Comparison of ENCODE assay signal across 8 cellular contexts in the genomic region with DNA sequence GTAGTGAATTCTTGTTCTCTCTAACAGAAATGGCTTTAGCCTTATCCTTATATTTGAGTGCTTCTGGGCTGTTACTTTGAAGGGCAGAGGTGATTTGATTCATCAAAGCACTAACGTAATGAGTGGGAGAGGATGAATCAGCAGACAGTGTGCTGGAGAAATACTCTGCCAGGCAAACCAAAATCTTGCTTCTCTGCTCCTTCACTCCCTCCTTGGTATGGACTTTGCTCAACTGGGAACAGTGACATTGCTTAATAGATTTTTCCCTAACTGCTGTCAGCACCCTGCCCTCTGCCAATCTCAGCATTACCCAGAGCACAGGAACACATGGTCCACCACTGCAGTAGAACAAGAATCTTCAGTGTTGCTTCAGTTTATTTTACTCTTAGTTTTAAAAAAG. TPM values are rescaled to one million over a fixed set of nuclear protein-coding genes. Genes with fewer than 3 reads are reported as not detected.
A peak's percentile ranks its signal among the peaks of the same experiment; 100 is the strongest.
DNase-seq lines count a peak whose midpoint lies in the region; ATAC-seq and TF ChIP-seq lines count a peak whose summit lies in the region.

No MANE protein-coding gene starts in this region.

- peaks cover 19% of the 10 kb centered on the region for H3K4me1 ChIP-seq in mammary epithelial cell (ENCODE audit: insufficient read depth, low read length)
- peaks cover 20% of the 10 kb centered on the region for H3K4me1 ChIP-seq in lower lobe of right lung
- H3K4me1 ChIP-seq in OCI-LY7 (ENCODE audit: insufficient read depth, low read length, poor library complexity, severe bottlenecking): no peaks in the 10 kb centered on the region

- H3K9me2 ChIP-seq in OCI-LY7 (ENCODE audit: insufficient read depth, low read length): no peaks in the 10 kb centered on the region

- BruUV-seq in mammary epithelial cell (replicated peaks; lab: Mats Ljungman, UMichigan): no TSS peak
- BruUV-seq in OCI-LY7 (replicated peaks; lab: Mats Ljungman, UMichigan): no TSS peak

- H3K36me3 ChIP-seq in mammary epithelial cell (ENCODE audit: insufficient read depth, low read length) (peaks cover 4% of the 10 kb centered on the region), lower lobe of right lung (no peaks in the 10 kb centered on the region), OCI-LY7 (ENCODE audit: insufficient read depth, low read length) (no peaks in the 10 kb centered on the region)

- no peaks in the 10 kb centered on the region for H4K20me1 ChIP-seq in mammary epithelial cell (ENCODE audit: insufficient read depth, low read length)
- H4K20me1 ChIP-seq in OCI-LY7 (ENCODE audit: insufficient read depth, low read length): no peaks in the 10 kb centered on the region

- H3K27ac ChIP-seq in mammary epithelial cell (ENCODE audit: insufficient read depth, low read depth, low read length) (peak overlapping the region; percentile 46), lower lobe of right lung (no peak overlapping the region), OCI-LY7 (ENCODE audit: low read depth, low read length, poor library complexity, severe bottlenecking) (no peak overlapping the region)

- no peak overlapping the region for H3K4me3 ChIP-seq in mammary epithelial cell (replicated peaks in 1 of 3; ENCODE audit: insufficient read depth in 1 of 3, low read depth in 2 of 3, low read length in 3 of 3)
- H3K4me3 ChIP-seq in lower lobe of right lung: no peak overlapping the region
- no peak overlapping the region for H3K4me3 ChIP-seq in OCI-LY7 (ENCODE audit: low read depth, low read length, poor library complexity, severe bottlenecking)

- POLR2A ChIA-PET in OCI-LY7 (lab: Charles Lee): no interaction called here

- H3K79me2 ChIP-seq in mammary epithelial cell (ENCODE audit: insufficient read depth, low read length) (peaks cover 96% of the 10 kb centered on the region), OCI-LY7 (ENCODE audit: insufficient read depth, low read depth, low read length) (no peaks in the 10 kb centered on the region)

- ATAC-seq in HG02884 (IDR thresholded peaks at IDR 0.05; ENCODE audit: unreplicated experiment): peak; percentile 44
- peak; percentile 66 to 70 for ATAC-seq in lower lobe of right lung
- ATAC-seq in GM21825 (IDR thresholded peaks at IDR 0.05; ENCODE audit: unreplicated experiment): no peak
- ATAC-seq in GM21515 (IDR thresholded peaks at IDR 0.05; ENCODE audit: unreplicated experiment): no peak

- intact Hi-C loops in mammary epithelial cell (cut with micrococcal nuclease): loop anchor here (5.0 kb wide), 1 partner anchor 40 kb away; no protein-coding TSS in a partner anchor
- intact Hi-C loops in lower lobe of right lung (cut with DNase I): no loop called here
- intact Hi-C loops in OCI-LY7 (cut with micrococcal nuclease; ENCODE audit: unreplicated experiment): no loop called here

- no peaks in the 10 kb centered on the region for H3K9me3 ChIP-seq in mammary epithelial cell (replicated peaks; ENCODE audit: insufficient read depth, low read length)
- H3K9me3 ChIP-seq in lower lobe of right lung: no peaks in the 10 kb centered on the region
- no peaks in the 10 kb centered on the region for H3K9me3 ChIP-seq in OCI-LY7 (ENCODE audit: low read length)

- peak overlapping the region; percentile 49 for H3K4me2 ChIP-seq in mammary epithelial cell (ENCODE audit: insufficient read depth, low read depth, low read length)
- H3K4me2 ChIP-seq in OCI-LY7 (ENCODE audit: low read length): no peak overlapping the region

- no peak overlapping the region for H3K9ac ChIP-seq in mammary epithelial cell (ENCODE audit: insufficient read depth, low read length)

- dilution Hi-C loops in mammary epithelial cell (cut with HindIII; ENCODE audit: low sequenced_read_pairs): no loop called here

- CTCF ChIA-PET in mammary epithelial cell (lab: Charles Lee; ENCODE audit: low non-redundant PET) (no interaction called here), OCI-LY7 (lab: Charles Lee; ENCODE audit: unreplicated experiment) (no interaction called here)

- no peak for TF ChIP-seq CTCF in mammary epithelial cell (conservative IDR thresholded peaks at IDR 0.05 in 1 of 2, IDR thresholded peaks at IDR 0.05 in 1 of 2; ENCODE audit: extremely low read depth in 1 of 2, insufficient read depth in 1 of 2, low read depth in 1 of 2, low read length in 2 of 2)
- TF ChIP-seq CTCF in lower lobe of right lung (IDR thresholded peaks at IDR 0.05): no peak
- TF ChIP-seq CTCF in OCI-LY7 (conservative IDR thresholded peaks at IDR 0.05; ENCODE audit: low read length): no peak

- DNase-seq in ACHN: peak; percentile 27
- DNase-seq in mammary epithelial cell: peak; percentile 87
- no peak for DNase-seq in lower lobe of right lung
- no peak for DNase-seq in COR-L47 (lab: John Stamatoyannopoulos, UW)
- no peak for DNase-seq in OCI-LY7 (ENCODE audit: low spot score)

- WGBS in mammary epithelial cell (ENCODE audit: low coverage, missing lambda C conversion rate): 0% methylated on average over 1 of the region's 1 CpG

- in situ Hi-C loops in ACHN (cut with HindIII; ENCODE audit: low pct_ligation_motif_present, low pct_unique_long_range_greater_than_20kb, low sequenced_read_pairs) (no loop called here), mammary epithelial cell (cut with MboI; ENCODE audit: low sequenced_read_pairs in 2 of 2) (no loop called here)

- H3K27me3 ChIP-seq in mammary epithelial cell (ENCODE audit: insufficient read depth, low read length) (no peaks in the 10 kb centered on the region), lower lobe of right lung (ENCODE audit: low read depth) (no peaks in the 10 kb centered on the region)

- no peak overlapping the region for H2AFZ ChIP-seq in mammary epithelial cell (ENCODE audit: low read depth, low read length)
- no peak overlapping the region for H2AFZ ChIP-seq in OCI-LY7 (ENCODE audit: low read length)

RNA-seq across cellular contexts. Expression of a gene that starts 56.0 kb away (rescaled TPM):
- total RNA-seq in mammary epithelial cell (100 to 1,000 TPM; 199 to 225 TPM), lower lobe of right lung (75.8 TPM), OCI-LY7 (2022) (12.6 and 15.2 TPM in 2 replicates)
- 160 TPM for polyA plus RNA-seq in mammary epithelial cell
- 237 TPM for polyA minus RNA-seq in mammary epithelial cell
- 6.3 and 10.3 TPM in 2 replicates for total RNA-seq in OCI-LY7 (2014; rRNA removed; shearing (Covaris generic))

Comparison
In these comparisons a context has a peak if more than half of its experiments do, and no peak if none do; other contexts are left out.
1. DNase-seq: peak in ACHN (single experiment) and mammary epithelial cell (single experiment); none in lower lobe of right lung (single experiment), COR-L47 (single experiment) and OCI-LY7 (single experiment).
2. ATAC-seq: peak in HG02884 (single experiment) and lower lobe of right lung (2 of 2); none in GM21825 (single experiment) and GM21515 (single experiment).